21 cellular contexts compared by ENCODE assay signal in the genomic region with DNA sequence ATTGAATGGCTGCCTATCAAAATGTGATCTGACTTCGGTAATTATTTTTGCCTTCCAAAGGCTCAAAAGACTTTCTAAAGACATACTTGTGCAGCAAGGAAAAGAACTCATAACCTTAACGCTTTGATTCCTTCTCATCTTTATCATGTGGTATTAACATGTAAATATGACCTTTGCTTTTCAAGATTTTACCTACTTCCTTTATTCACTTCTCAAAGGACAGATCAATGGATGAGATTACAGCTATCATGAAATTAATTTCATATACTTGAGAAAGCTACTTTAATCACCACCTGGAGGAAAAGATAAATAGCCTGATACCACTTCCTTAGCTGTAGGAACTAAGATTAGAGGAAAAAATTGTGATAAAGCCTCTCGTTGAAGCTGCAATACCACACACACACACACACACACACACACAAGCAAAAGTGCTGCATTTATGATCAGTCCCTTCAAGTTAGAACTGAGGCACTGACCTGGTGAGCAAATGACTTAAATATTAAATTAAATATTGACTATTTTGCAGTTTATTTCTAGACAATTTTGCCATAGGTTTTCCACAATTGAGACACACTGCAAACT. TPM values are rescaled to one million over a fixed set of nuclear protein-coding genes. Genes with fewer than 3 reads are reported as not detected.
"Had no signal": no experiment of that assay in that cellular context is flagged by ENCODE, and none has a peak within 500 bp of the region (broad histone marks: within the 10 kb centered on the region; RNA-seq: fewer than 3 reads in every experiment).

No MANE protein-coding gene starts in this region.

- H3K9me3 ChIP-seq: adrenal gland, psoas muscle, right lobe of liver had no signal

- H3K4me1 Mint-ChIP-seq: activated B cell treated with CpG ODN at 0.5 μM for 24 hours had no signal

- DNase-seq: activated B cell treated with CpG ODN at 0.5 μM for 24 hours; activated CD4-positive, alpha-beta T cell treated with anti-CD3 and anti-CD28 coated beads, Interleukin-2, amount 10 ng/mL, durations not matched to agents 24 days and 14 days; activated CD8-positive, alpha-beta memory T cell treated with anti-CD3 and anti-CD28 coated beads for 24 hours; activated naive CD4-positive, alpha-beta T cell treated with anti-CD3 and anti-CD28 coated beads for 36 hours; adrenal gland; head of caudate nucleus; islet precursor cell; midbrain; psoas muscle; right lobe of liver; spleen; stimulated activated naive CD8-positive, alpha-beta T cell treated with anti-CD3 and anti-CD28 coated beads, Interleukin-15, amount 100 ng/mL, for 72 hours; T1000 had no signal

- H3K27ac Mint-ChIP-seq: activated B cell treated with CpG ODN at 0.5 μM for 24 hours; activated CD4-positive, alpha-beta T cell treated with anti-CD3 and anti-CD28 coated beads, Interleukin-2, amount 10 ng/mL, durations not matched to agents 24 days and 14 days; activated naive CD4-positive, alpha-beta T cell treated with anti-CD3 and anti-CD28 coated beads for 36 hours; neural progenitor cell; type B pancreatic cell had no signal

- H3K36me3 Mint-ChIP-seq: neural progenitor cell, type B pancreatic cell had no signal

- H3K27ac ChIP-seq: adrenal gland, neural progenitor cell, psoas muscle, right lobe of liver, spleen had no signal

- ATAC-seq: psoas muscle; right lobe of liver; stimulated activated naive CD8-positive, alpha-beta T cell treated with anti-CD3 and anti-CD28 coated beads, Interleukin-15, amount 100 ng/mL, for 72 hours had no signal

- H3K4me3 ChIP-seq: adrenal gland, lung, neural progenitor cell, psoas muscle, right lobe of liver, spleen had no signal

- H3K4me3 Mint-ChIP-seq: activated B cell treated with CpG ODN at 0.5 μM for 24 hours; activated CD4-positive, alpha-beta T cell treated with anti-CD3 and anti-CD28 coated beads, Interleukin-2, amount 10 ng/mL, durations not matched to agents 24 days and 14 days; activated naive CD4-positive, alpha-beta T cell treated with anti-CD3 and anti-CD28 coated beads for 36 hours; neural progenitor cell; type B pancreatic cell had no signal

- H3K4me1 ChIP-seq: adrenal gland, psoas muscle, right lobe of liver, spleen had no signal

- H3K9me3 Mint-ChIP-seq: activated CD4-positive, alpha-beta T cell treated with anti-CD3 and anti-CD28 coated beads, Interleukin-2, amount 10 ng/mL, durations not matched to agents 24 days and 14 days; activated naive CD4-positive, alpha-beta T cell treated with anti-CD3 and anti-CD28 coated beads for 36 hours had no signal

- H3K27me3 ChIP-seq: adrenal gland, neural progenitor cell, right lobe of liver had no signal

- H3K36me3 ChIP-seq: adrenal gland, neural progenitor cell, right lobe of liver, spleen had no signal

RNA-seq across cellular contexts. Expression of a gene that starts 27.4 kb away (rescaled TPM):
- total RNA-seq: activated B cell treated with CpG ODN at 0.5 μM for 24 hours; activated CD4-positive, alpha-beta T cell treated with anti-CD3 and anti-CD28 coated beads, Interleukin-2, amount 10 ng/mL, durations not matched to agents 24 days and 14 days; activated naive CD4-positive, alpha-beta T cell treated with anti-CD3 and anti-CD28 coated beads for 36 hours; adrenal gland; dermis microvascular lymphatic vessel endothelial cell; epithelial cell of proximal tubule; frontal cortex; lung; osteocyte; psoas muscle; right lobe of liver; spleen; temporal lobe had no signal
- polyA plus RNA-seq: adrenal gland, lung, psoas muscle, spleen had no signal
